In the genomic region with DNA sequence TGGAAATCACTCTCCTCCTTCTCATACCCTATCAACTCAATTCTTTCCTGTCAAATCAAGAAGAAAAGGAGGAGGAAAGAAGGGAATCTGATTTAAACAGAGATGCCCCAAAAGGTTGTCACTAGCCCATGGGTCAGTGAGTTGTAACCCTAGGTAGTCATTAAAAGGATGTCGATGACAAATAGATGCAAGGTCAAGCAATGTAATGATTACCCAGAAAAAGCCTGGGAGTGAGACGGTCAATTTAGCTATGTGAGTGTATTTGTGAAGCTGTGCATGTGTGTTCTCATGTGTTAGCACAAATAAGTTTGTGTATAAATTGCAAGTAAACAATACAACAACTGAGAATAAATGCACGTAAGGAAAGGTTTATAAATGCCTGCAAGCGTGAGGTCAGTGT, we compare ENCODE assay signal across 24 cellular contexts.
DNase-seq lines count a peak whose midpoint lies in the region; ATAC-seq, FAIRE-seq and TF ChIP-seq lines count a peak whose summit lies in the region.
"Had no signal": no experiment of that assay in that cellular context is flagged by ENCODE, and none has a peak within 500 bp of the region (broad histone marks: within the 10 kb centered on the region; RNA-seq: fewer than 3 reads in every experiment).

No MANE protein-coding gene starts in this region.

- H3K9ac ChIP-seq in HepG2 (ENCODE audit: insufficient read depth, low read depth, low read length) = no peak overlapping the region
- H3K9ac ChIP-seq: BLaER1, GM23248 had no signal

- intact Hi-C loops in HepG2 (cut with micrococcal nuclease; ENCODE audit: unreplicated experiment) = no loop called here
- intact Hi-C loops in right lobe of liver (cut with DNase I) = no loop called here
- intact Hi-C loops in ascending aorta (cut with DNase I) = no loop called here

- H3K36me3 ChIP-seq in HepG2 (replicated peaks in 1 of 2; ENCODE audit: control insufficient read depth in 1 of 2, insufficient read depth in 2 of 2, low read length in 2 of 2) = no peaks in the 10 kb centered on the region
- H3K36me3 ChIP-seq in right lobe of liver = no peaks in the 10 kb centered on the region
- H3K36me3 ChIP-seq in SJSA1 = no peaks in the 10 kb centered on the region
- no peaks in the 10 kb centered on the region for H3K36me3 ChIP-seq in ascending aorta
- H3K36me3 ChIP-seq: BLaER1 had no signal

- H3K4me1 ChIP-seq in HepG2 (ENCODE audit: insufficient read depth, low read length) (peaks cover 9% of the 10 kb centered on the region; the same call in 1 of the 2 replicates), right lobe of liver (no peaks in the 10 kb centered on the region), SJSA1 (replicated peaks) (peaks cover 24% of the 10 kb centered on the region), ascending aorta (no peaks in the 10 kb centered on the region)
- H3K4me1 ChIP-seq: BLaER1, Caco-2 had no signal

- no TSS peak for BruUV-seq in HepG2 (replicated peaks; lab: Mats Ljungman, UMichigan)

- in situ Hi-C loops in HepG2 (cut with HindIII; ENCODE audit: extremely low pct_ligation_motif_present, low pct_unique_long_range_greater_than_20kb) = no loop called here

- TF ChIP-seq EP300 in HepG2 (IDR thresholded peaks at IDR 0.05; ENCODE audit: low read depth in 2 of 2, low read length in 2 of 2) (no peak), HepG2 (CRISPR knock-in tag; IDR thresholded peaks at IDR 0.05; ENCODE audit: borderline replicate concordance) (no peak)

- TF ChIP-seq RAD21 in HepG2 (CRISPR knock-in tag; IDR thresholded peaks at IDR 0.05) = no peak

- WGBS in HepG2 (ENCODE audit: low lambda C conversion rate) = 80% methylated on average over 4 of the region's 4 CpGs
- WGBS in right lobe of liver (ENCODE audit: insufficient coverage, low coverage, low lambda C conversion rate, missing lambda C conversion rate) = 50% methylated on average over 4 of the region's 4 CpGs

- H3K4me3 ChIP-seq in HepG2 (replicated peaks in 1 of 3; ENCODE audit: insufficient read depth in 1 of 3, low read depth in 2 of 3, low read length in 3 of 3) (no peak overlapping the region), right lobe of liver (no peak overlapping the region), SJSA1 (no peak overlapping the region), ascending aorta (no peak overlapping the region)
- H3K4me3 ChIP-seq: BLaER1, GM12878, GM23248 had no signal

- H4K20me1 ChIP-seq in HepG2 (ENCODE audit: insufficient read depth, low read length) = no peaks in the 10 kb centered on the region
- H4K20me1 ChIP-seq: BLaER1 had no signal

- no peaks in the 10 kb centered on the region for H3K27me3 ChIP-seq in HepG2 (ENCODE audit: control insufficient read depth in 1 of 2, insufficient read depth in 2 of 2, low read length in 2 of 2)
- H3K27me3 ChIP-seq in right lobe of liver = no peaks in the 10 kb centered on the region
- no peaks in the 10 kb centered on the region for H3K27me3 ChIP-seq in SJSA1 (replicated peaks)
- H3K27me3 ChIP-seq in ascending aorta = no peaks in the 10 kb centered on the region
- H3K27me3 ChIP-seq: BLaER1 had no signal

- ATAC-seq in HepG2 = peak; percentile 72
- ATAC-seq in right lobe of liver = no peak
- ATAC-seq in HG03039 (IDR thresholded peaks at IDR 0.05; ENCODE audit: unreplicated experiment) = no peak
- ATAC-seq: CD8-positive, alpha-beta T cell had no signal

- POLR2A ChIA-PET in HepG2 (lab: Yijun Ruan, JAX) = no interaction called here

- TF ChIP-seq CTCF in HepG2 (CRISPR knock-in tag; IDR thresholded peaks at IDR 0.05) = no peak
- no peak for TF ChIP-seq CTCF in right lobe of liver (IDR thresholded peaks at IDR 0.05)
- TF ChIP-seq CTCF in ascending aorta (IDR thresholded peaks at IDR 0.05) = no peak

- H3K4me2 ChIP-seq in HepG2 (ENCODE audit: low read depth, low read length) = no peak overlapping the region
- H3K4me2 ChIP-seq: BLaER1 had no signal

- CTCF ChIA-PET in HepG2 (lab: Yijun Ruan, JAX; ENCODE audit: low intra/inter-chr PET ratio, low total read pairs) = no interaction called here

- no peaks in the 10 kb centered on the region for H3K9me3 ChIP-seq in HepG2 (ENCODE audit: low read length)
- H3K9me3 ChIP-seq in right lobe of liver = no peaks in the 10 kb centered on the region
- H3K9me3 ChIP-seq in SJSA1 (replicated peaks) = 0 out of 2 replicates have a peak, but pooled peaks cover 5% of the 10 kb centered on the region
- peaks cover 5 to 25% of the 10 kb centered on the region in 2 donors for H3K9me3 ChIP-seq in ascending aorta

- H3K27ac ChIP-seq in HepG2 (ENCODE audit: extremely low read length, insufficient read depth, low read length) (no peak overlapping the region), right lobe of liver (no peak overlapping the region), SJSA1 (peak overlapping the region; percentile 63), ascending aorta (no peak overlapping the region)
- H3K27ac ChIP-seq: 22Rv1, BLaER1, C4-2B, GM23248 had no signal

- peak; percentile 12 for DNase-seq in HepG2 (ENCODE audit: low spot score)
- no peak for DNase-seq in right lobe of liver
- DNase-seq in SJSA1 (ENCODE audit: low read depth in 1 of 2, low spot score in 2 of 2) = no peak
- peak; percentile 64 for DNase-seq in renal cortical epithelial cell (ENCODE audit: low read depth)
- no peak for DNase-seq in ascending aorta (ENCODE audit: low spot score in 2 of 2)
- DNase-seq: Caco-2; CD4-positive, CD25-positive, alpha-beta regulatory T cell; CD8-positive, alpha-beta T cell; DMS 273 treated with DMSO at 0.1 percent for 48 hours; DMS79; EL; GDM1; GM23248; H7; HCEC 1CT had no signal

- H3K79me2 ChIP-seq in HepG2 (ENCODE audit: insufficient read depth, low read length) = no peaks in the 10 kb centered on the region

- H2AFZ ChIP-seq in HepG2 (ENCODE audit: low read length) = no peak overlapping the region
- H2AFZ ChIP-seq: GM23248 had no signal

- TF ChIP-seq POLR2A in HepG2 (IDR thresholded peaks at IDR 0.05; ENCODE audit: insufficient read depth in 1 of 2, low read depth in 2 of 2, low read length in 2 of 2) (no peak), right lobe of liver (IDR thresholded peaks at IDR 0.05) (no peak)

- no peak for FAIRE-seq in HepG2 (lab: Jason Lieb, UNC)
- FAIRE-seq: A204.1, D721Med, GM12878, GM19239, H1 had no signal

TF ChIP-seq in HepG2, 621 proteins besides CTCF, POLR2A, EP300 and RAD21 (continues in another document):
- TF ChIP-seq, protein P1, sequence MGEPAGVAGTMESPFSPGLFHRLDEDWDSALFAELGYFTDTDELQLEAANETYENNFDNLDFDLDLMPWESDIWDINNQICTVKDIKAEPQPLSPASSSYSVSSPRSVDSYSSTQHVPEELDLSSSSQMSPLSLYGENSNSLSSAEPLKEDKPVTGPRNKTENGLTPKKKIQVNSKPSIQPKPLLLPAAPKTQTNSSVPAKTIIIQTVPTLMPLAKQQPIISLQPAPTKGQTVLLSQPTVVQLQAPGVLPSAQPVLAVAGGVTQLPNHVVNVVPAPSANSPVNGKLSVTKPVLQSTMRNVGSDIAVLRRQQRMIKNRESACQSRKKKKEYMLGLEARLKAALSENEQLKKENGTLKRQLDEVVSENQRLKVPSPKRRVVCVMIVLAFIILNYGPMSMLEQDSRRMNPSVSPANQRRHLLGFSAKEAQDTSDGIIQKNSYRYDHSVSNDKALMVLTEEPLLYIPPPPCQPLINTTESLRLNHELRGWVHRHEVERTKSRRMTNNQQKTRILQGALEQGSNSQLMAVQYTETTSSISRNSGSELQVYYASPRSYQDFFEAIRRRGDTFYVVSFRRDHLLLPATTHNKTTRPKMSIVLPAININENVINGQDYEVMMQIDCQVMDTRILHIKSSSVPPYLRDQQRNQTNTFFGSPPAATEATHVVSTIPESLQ (CRISPR knock-in tag; conservative IDR thresholded peaks at IDR 0.05) = no peak
- TF ChIP-seq, protein P2, sequence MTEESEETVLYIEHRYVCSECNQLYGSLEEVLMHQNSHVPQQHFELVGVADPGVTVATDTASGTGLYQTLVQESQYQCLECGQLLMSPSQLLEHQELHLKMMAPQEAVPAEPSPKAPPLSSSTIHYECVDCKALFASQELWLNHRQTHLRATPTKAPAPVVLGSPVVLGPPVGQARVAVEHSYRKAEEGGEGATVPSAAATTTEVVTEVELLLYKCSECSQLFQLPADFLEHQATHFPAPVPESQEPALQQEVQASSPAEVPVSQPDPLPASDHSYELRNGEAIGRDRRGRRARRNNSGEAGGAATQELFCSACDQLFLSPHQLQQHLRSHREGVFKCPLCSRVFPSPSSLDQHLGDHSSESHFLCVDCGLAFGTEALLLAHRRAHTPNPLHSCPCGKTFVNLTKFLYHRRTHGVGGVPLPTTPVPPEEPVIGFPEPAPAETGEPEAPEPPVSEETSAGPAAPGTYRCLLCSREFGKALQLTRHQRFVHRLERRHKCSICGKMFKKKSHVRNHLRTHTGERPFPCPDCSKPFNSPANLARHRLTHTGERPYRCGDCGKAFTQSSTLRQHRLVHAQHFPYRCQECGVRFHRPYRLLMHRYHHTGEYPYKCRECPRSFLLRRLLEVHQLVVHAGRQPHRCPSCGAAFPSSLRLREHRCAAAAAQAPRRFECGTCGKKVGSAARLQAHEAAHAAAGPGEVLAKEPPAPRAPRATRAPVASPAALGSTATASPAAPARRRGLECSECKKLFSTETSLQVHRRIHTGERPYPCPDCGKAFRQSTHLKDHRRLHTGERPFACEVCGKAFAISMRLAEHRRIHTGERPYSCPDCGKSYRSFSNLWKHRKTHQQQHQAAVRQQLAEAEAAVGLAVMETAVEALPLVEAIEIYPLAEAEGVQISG (CRISPR knock-in tag; IDR thresholded peaks at IDR 0.05) = no peak
- no peak for TF ChIP-seq ATF7-NPFF (CRISPR knock-in tag; IDR thresholded peaks at IDR 0.05; ENCODE audit: low read depth)
- TF ChIP-seq, protein P3, sequence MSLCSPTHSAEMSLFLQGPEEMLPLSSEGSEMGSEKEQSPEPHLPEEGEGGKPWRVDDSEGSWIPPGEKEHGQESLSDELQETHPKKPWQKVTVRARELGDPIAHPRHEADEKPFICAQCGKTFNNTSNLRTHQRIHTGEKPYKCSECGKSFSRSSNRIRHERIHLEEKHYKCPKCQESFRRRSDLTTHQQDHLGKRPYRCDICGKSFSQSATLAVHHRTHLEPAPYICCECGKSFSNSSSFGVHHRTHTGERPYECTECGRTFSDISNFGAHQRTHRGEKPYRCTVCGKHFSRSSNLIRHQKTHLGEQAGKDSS (CRISPR knock-in tag; IDR thresholded peaks at IDR 0.05; ENCODE audit: borderline replicate concordance, low read depth) = no peak
- TF ChIP-seq, protein P4, sequence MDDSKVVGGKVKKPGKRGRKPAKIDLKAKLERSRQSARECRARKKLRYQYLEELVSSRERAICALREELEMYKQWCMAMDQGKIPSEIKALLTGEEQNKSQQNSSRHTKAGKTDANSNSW (CRISPR knock-in tag; IDR thresholded peaks at IDR 0.05; ENCODE audit: borderline replicate concordance) = no peak
- TF ChIP-seq ZNF569 (CRISPR knock-in tag; IDR thresholded peaks at IDR 0.05; ENCODE audit: borderline replicate concordance) = no peak

Comparison
In these comparisons a context has a peak if more than half of its experiments do, and no peak if none do; other contexts are left out.
1. DNase-seq: peak in HepG2 (single experiment) and renal cortical epithelial cell (single experiment); none in right lobe of liver (0 of 3), SJSA1 (0 of 2) and ascending aorta (0 of 2).